In genomic region chr2:177315303-177315887, GRCh38 we compare ENCODE assay signal across 1 cellular context.
TF ChIP-seq lines count a peak whose summit lies in the region.

No MANE protein-coding gene starts in this region.

TF ChIP-seq in WTC11, 78 proteins besides CTCF, POLR2A, EP300 and RAD21 (continued from another document):
- TF ChIP-seq ETV6 (CRISPR knock-in tag; IDR thresholded peaks at IDR 0.05) (no peak), NFE2L1 (CRISPR knock-in tag; IDR thresholded peaks at IDR 0.05) (no peak), CREM (CRISPR knock-in tag; IDR thresholded peaks at IDR 0.05) (no peak), FOXP4 (CRISPR knock-in tag; IDR thresholded peaks at IDR 0.05) (no peak), ATF2 (CRISPR knock-in tag; IDR thresholded peaks at IDR 0.05; ENCODE audit: borderline replicate concordance, low read depth) (no peak), SP1 (CRISPR knock-in tag; conservative IDR thresholded peaks at IDR 0.05) (no peak)
